ENCODE assay signal across 18 cellular contexts in genomic region chr21:14767192-14767852, GRCh38.
A peak's percentile ranks its signal among the peaks of the same experiment; 100 is the strongest.
DNase-seq lines count a peak whose midpoint lies in the region; ATAC-seq, FAIRE-seq and TF ChIP-seq lines count a peak whose summit lies in the region.
"Had no signal": no experiment of that assay in that cellular context is flagged by ENCODE, and none has a peak within 500 bp of the region (broad histone marks: within the 10 kb centered on the region; RNA-seq: fewer than 3 reads in every experiment).

No MANE protein-coding gene starts in this region.

- H2AFZ ChIP-seq in OCI-LY1 (ENCODE audit: low read length) (peak overlapping the region; percentile 51; the same call in 1 of the 2 replicates), GM12878 (ENCODE audit: control insufficient read depth, low read depth, low read length) (no peak overlapping the region)
- H2AFZ ChIP-seq: GM23338 had no signal

- no peak overlapping the region for H3K4me2 ChIP-seq in OCI-LY1 (ENCODE audit: low read length)
- H3K4me2 ChIP-seq in GM12878 (ENCODE audit: control insufficient read depth, insufficient read depth) = no peak overlapping the region
- H3K4me2 ChIP-seq: GM23338 had no signal

- H3K4me3 ChIP-seq in OCI-LY1 (ENCODE audit: low read depth, low read length, poor library complexity, severe bottlenecking) = no peak overlapping the region
- H3K4me3 ChIP-seq in GM12878 = no peak overlapping the region
- no peak overlapping the region for H3K4me3 ChIP-seq in small intestine (ENCODE audit: low read depth in 1 of 2, low read length in 2 of 2)
- H3K4me3 ChIP-seq: GM23338 had no signal

- RAD21 ChIA-PET in GM12878 (lab: Charles Lee; ENCODE audit: unreplicated experiment) = no interaction called here

- no peak overlapping the region for H3K9ac ChIP-seq in OCI-LY1 (ENCODE audit: low read length)
- H3K9ac ChIP-seq in GM12878 (ENCODE audit: control insufficient read depth, insufficient read depth, low read length) = no peak overlapping the region

- in situ Hi-C loops in GM12878 (cut with MboI) = no loop called here

- no peaks in the 10 kb centered on the region for H3K9me2 ChIP-seq in OCI-LY1 (ENCODE audit: low read depth, low read length)

- DNase-seq in GM12892 (ENCODE audit: insufficient read length) = no peak
- no peak for DNase-seq in GM12878 (ENCODE audit: low read depth, low spot score)
- DNase-seq in NCI-H2171 (lab: John Stamatoyannopoulos, UW) = no peak
- no peak for DNase-seq in small intestine
- no peak for DNase-seq in activated naive CD4-positive, alpha-beta T cell treated with anti-CD3 and anti-CD28 coated beads for 36 hours
- DNase-seq in mesenteric fat pad (ENCODE audit: low spot score) = no peak
- DNase-seq: C1 segment of cervical spinal cord; Calu3; CD4-positive, alpha-beta memory T cell; COR-L47; DMS153; DND-41; H9 had no signal

- SMC1A ChIA-PET in GM12878 (lab: Charles Lee; ENCODE audit: uncharacterized antibody, unreplicated experiment) = interaction anchor here (1.0 to 1.1 kb wide), 2 partner anchors 153 to 314 kb away, joined by 3 to 4 read pairs; no protein-coding TSS in a partner anchor

- H3K9me3 ChIP-seq in OCI-LY1 (ENCODE audit: low read length) = no peaks in the 10 kb centered on the region
- H3K9me3 ChIP-seq in GM12878 (replicated peaks; ENCODE audit: control insufficient read depth, insufficient read depth, low read length) = no peaks in the 10 kb centered on the region; the same call in 1 of the 3 replicates
- H3K9me3 ChIP-seq in small intestine (ENCODE audit: control insufficient read depth, low read depth) = no peaks in the 10 kb centered on the region

- H3K4me1 ChIP-seq in OCI-LY1 (ENCODE audit: insufficient read depth, low read length, severe bottlenecking) = peaks cover 31% of the 10 kb centered on the region
- peaks cover 10% of the 10 kb centered on the region for H3K4me1 ChIP-seq in GM12878 (ENCODE audit: control insufficient read depth, insufficient read depth, low read length)
- peaks cover 0 to 3% of the 10 kb centered on the region in 2 donors for H3K4me1 ChIP-seq in small intestine (ENCODE audit: control insufficient read depth in 2 of 2, insufficient read depth in 1 of 2, low read depth in 1 of 2, low read length in 1 of 2)

- no peak overlapping the region for H3K27ac Mint-ChIP-seq in activated naive CD4-positive, alpha-beta T cell treated with anti-CD3 and anti-CD28 coated beads for 36 hours
- H3K27ac Mint-ChIP-seq: GM23338 had no signal

- H3K9me3 Mint-ChIP-seq in activated naive CD4-positive, alpha-beta T cell treated with anti-CD3 and anti-CD28 coated beads for 36 hours = no peaks in the 10 kb centered on the region
- H3K9me3 Mint-ChIP-seq: CD4-positive, alpha-beta memory T cell; GM23338; H9 had no signal

- TF ChIP-seq RAD21 in GM12878 (IDR thresholded peaks at IDR 0.05; ENCODE audit: insufficient read depth, low read depth, low read length) = no peak

- H3K4me1 Mint-ChIP-seq in activated naive CD4-positive, alpha-beta T cell treated with anti-CD3 and anti-CD28 coated beads for 36 hours (ENCODE audit: low read depth) = no peaks in the 10 kb centered on the region
- H3K4me1 Mint-ChIP-seq: GM23338, H9 had no signal

- no peak for TF ChIP-seq CTCF in OCI-LY1 (IDR thresholded peaks at IDR 0.05; ENCODE audit: low read length)
- TF ChIP-seq CTCF in GM12878 (IDR thresholded peaks at IDR 0.05 in 2 of 3, conservative IDR thresholded peaks at IDR 0.05 in 1 of 3; ENCODE audit: control insufficient read depth in 2 of 3, extremely low read depth in 1 of 3, insufficient read depth in 1 of 3, low read depth in 3 of 3, low read length in 3 of 3) = no peak

- H4K20me1 ChIP-seq in OCI-LY1 (ENCODE audit: insufficient read depth, low read length) = no peaks in the 10 kb centered on the region
- H4K20me1 ChIP-seq in GM12878 (ENCODE audit: control insufficient read depth, insufficient read depth) = no peaks in the 10 kb centered on the region

- 19% methylated on average over 3 of the region's 3 CpGs for WGBS in GM12878 (ENCODE audit: insufficient coverage, insufficient replicate concordance, low lambda C conversion rate, missing lambda C conversion rate)
- 76 to 91% (median 78%) methylated on average over 3 of the region's 3 CpGs for WGBS in small intestine, 3 donors

- H3K36me3 ChIP-seq in OCI-LY1 (ENCODE audit: insufficient read depth, low read length) (no peaks in the 10 kb centered on the region), GM12878 (ENCODE audit: control insufficient read depth in 2 of 2, insufficient read depth in 2 of 2, low read length in 1 of 2) (no peaks in the 10 kb centered on the region), small intestine (ENCODE audit: control insufficient read depth in 2 of 2, insufficient read depth in 2 of 2, low read length in 2 of 2) (no peaks in the 10 kb centered on the region)

- intact Hi-C loops in GM12878 (cut with micrococcal nuclease; ENCODE audit: unreplicated experiment) = no loop called here
- intact Hi-C loops in activated naive CD4-positive, alpha-beta T cell treated with anti-CD3 and anti-CD28 coated beads for 36 hours (cut with micrococcal nuclease) = loop anchor here (10.0 kb wide), 2 partner anchors 717 to 827 kb away; no protein-coding TSS in a partner anchor

- no peaks in the 10 kb centered on the region for H3K27me3 ChIP-seq in OCI-LY1 (ENCODE audit: insufficient read depth, low read length)
- no peaks in the 10 kb centered on the region for H3K27me3 ChIP-seq in GM12878 (replicated peaks in 1 of 2; ENCODE audit: control insufficient read depth in 2 of 2, insufficient read depth in 2 of 2, low read length in 1 of 2)
- no peaks in the 10 kb centered on the region for H3K27me3 ChIP-seq in small intestine (ENCODE audit: control insufficient read depth in 2 of 2, insufficient read depth in 2 of 2, low read length in 2 of 2)

- no peak overlapping the region for H3K4me3 Mint-ChIP-seq in activated naive CD4-positive, alpha-beta T cell treated with anti-CD3 and anti-CD28 coated beads for 36 hours
- H3K4me3 Mint-ChIP-seq: CD4-positive, alpha-beta memory T cell; GM23338; H9 had no signal

- no peak for TF ChIP-seq POLR2A in GM12892 (IDR thresholded peaks at IDR 0.05; ENCODE audit: low read depth, low read length)
- no peak for TF ChIP-seq POLR2A in GM12878 (IDR thresholded peaks at IDR 0.05; ENCODE audit: low read depth, low read length)

- peak; percentile 44 for FAIRE-seq in GM12892 (lab: Jason Lieb, UNC)
- no peak for FAIRE-seq in GM12878 (lab: Jason Lieb, UNC)
- FAIRE-seq in small intestine (lab: Jason Lieb, UNC) = no peak
- FAIRE-seq: G401.6, GM19239 had no signal

- CTCF ChIA-PET in GM12878 (lab: Yijun Ruan, JAX) = interaction anchor here (1.3 to 1.8 kb wide), 2 partner anchors 8 to 30 kb away, joined by 4 to 9 read pairs; no protein-coding TSS in a partner anchor
- CTCF ChIA-PET in activated naive CD4-positive, alpha-beta T cell treated with anti-CD3 and anti-CD28 coated beads for 36 hours (lab: Charles Lee) = no interaction called here

- peak in 1 of 2 experiments; percentile 35; a peak in 1 of 4 replicates for TF ChIP-seq EP300 in GM12878 (IDR thresholded peaks at IDR 0.05; ENCODE audit: borderline replicate concordance in 1 of 2, control insufficient read depth in 1 of 2, low read depth in 2 of 2, low read length in 2 of 2)

- ATAC-seq in GM12878 = no peak
- ATAC-seq: GM23338, HCT116 had no signal

- H3K79me2 ChIP-seq in OCI-LY1 (ENCODE audit: insufficient read depth, low read length) (no peaks in the 10 kb centered on the region), GM12878 (ENCODE audit: control insufficient read depth, insufficient read depth, low read length) (no peaks in the 10 kb centered on the region)

- no peaks in the 10 kb centered on the region for H3K36me3 Mint-ChIP-seq in activated naive CD4-positive, alpha-beta T cell treated with anti-CD3 and anti-CD28 coated beads for 36 hours (ENCODE audit: low read depth)
- H3K36me3 Mint-ChIP-seq: CD4-positive, alpha-beta memory T cell had no signal

- H3F3A ChIP-seq in OCI-LY1 (ENCODE audit: insufficient read depth, low read length) = no peaks in the 10 kb centered on the region

- POLR2A ChIA-PET in GM12878 (lab: Charles Lee) = no interaction called here

- no peaks in the 10 kb centered on the region for H3K27me3 Mint-ChIP-seq in activated naive CD4-positive, alpha-beta T cell treated with anti-CD3 and anti-CD28 coated beads for 36 hours (ENCODE audit: low read depth)
- H3K27me3 Mint-ChIP-seq: CD4-positive, alpha-beta memory T cell had no signal

- no peak overlapping the region for H3K27ac ChIP-seq in OCI-LY1 (ENCODE audit: low read depth, low read length, poor library complexity, severe bottlenecking)
- no peak overlapping the region for H3K27ac ChIP-seq in GM12878 (ENCODE audit: control insufficient read depth, insufficient read depth)
- H3K27ac ChIP-seq in small intestine (ENCODE audit: low read depth in 1 of 2, low read length in 1 of 2) = no peak overlapping the region

- BruUV-seq in GM12878 (replicated peaks; lab: Mats Ljungman, UMichigan) = no TSS peak

TF ChIP-seq in GM12878, 131 proteins besides CTCF, POLR2A, EP300 and RAD21:
- TF ChIP-seq BCL11A (IDR thresholded peaks at IDR 0.05; ENCODE audit: low read depth, low read length) = 0 out of 2 replicates have a peak, but pooled peaks have one; percentile 28
- 0 out of 2 replicates have a peak, but pooled peaks have one; percentile 24 for TF ChIP-seq IKZF1 (conservative IDR thresholded peaks at IDR 0.05)
- no peak for TF ChIP-seq ZNF24 (IDR thresholded peaks at IDR 0.05)
- peak; percentile 84 for TF ChIP-seq ZNF217 (IDR thresholded peaks at IDR 0.05)
- peak; percentile 56; the same call in 1 of the 2 replicates for TF ChIP-seq MEF2A (IDR thresholded peaks at IDR 0.05; ENCODE audit: insufficient read depth, low read depth, low read length)
- no peak for TF ChIP-seq MAX (IDR thresholded peaks at IDR 0.05; ENCODE audit: low read depth, low read length)
- TF ChIP-seq NFIC (IDR thresholded peaks at IDR 0.05; ENCODE audit: low read depth, low read length) = 0 out of 2 replicates have a peak, but pooled peaks have one; percentile 22
- peak; percentile 93 for TF ChIP-seq MTA2 (IDR thresholded peaks at IDR 0.05; ENCODE audit: low read depth)
- no peak for TF ChIP-seq FOXK2 (IDR thresholded peaks at IDR 0.05)
- peak; percentile 85 for TF ChIP-seq MEF2B (IDR thresholded peaks at IDR 0.05; ENCODE audit: partially characterized antibody, poor library complexity, severe bottlenecking)
- no peak for TF ChIP-seq ASH2L (IDR thresholded peaks at IDR 0.05; ENCODE audit: borderline replicate concordance, low read depth)
